8 cellular contexts compared by ENCODE assay signal in the genomic region with DNA sequence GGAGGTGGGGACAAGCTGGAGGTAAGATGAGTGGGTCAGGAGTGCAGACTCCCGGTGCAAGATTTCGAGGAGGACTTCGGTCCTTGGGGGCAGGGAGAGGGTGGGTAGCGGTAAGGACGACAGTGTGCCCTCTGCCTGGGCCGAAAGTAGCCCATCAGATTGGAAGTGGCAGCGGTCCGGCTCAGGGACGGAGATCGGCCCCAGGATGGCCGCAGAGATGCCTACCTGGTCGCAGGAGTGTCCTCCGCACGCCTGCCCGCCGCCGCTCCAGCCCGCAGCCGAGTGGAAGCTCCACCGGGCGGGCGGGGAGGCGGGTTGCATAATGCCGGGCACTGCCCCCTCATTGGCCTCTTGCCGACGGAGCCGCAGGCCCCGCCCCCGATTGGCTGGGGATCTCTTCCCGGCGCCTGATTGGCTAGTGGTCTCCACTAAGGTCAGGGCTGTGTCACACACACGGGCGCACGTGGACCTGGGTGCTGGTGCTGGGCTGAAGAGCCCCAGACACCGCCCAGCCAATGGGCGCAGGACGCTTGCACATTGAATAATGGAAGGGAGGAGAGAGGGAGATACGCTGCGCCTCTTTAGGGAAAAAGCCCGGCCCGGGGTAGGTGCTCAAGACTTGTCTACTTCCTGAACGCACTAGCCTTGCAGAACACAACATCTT.
A peak's percentile ranks its signal among the peaks of the same experiment; 100 is the strongest.
DNase-seq lines count a peak whose midpoint lies in the region; ATAC-seq and TF ChIP-seq lines count a peak whose summit lies in the region.

PER1 (minus strand) TSS at position 293 of the 664 bp plus-strand sequence. CDS start 1,698 bp downstream, outside the sequence.

- DNase-seq in GM03348 (ENCODE audit: low spot score), result peak; percentile 96
- peak; percentile 32 to 35 for DNase-seq in Kasumi-1 (lab: John Stamatoyannopoulos, UW)
- peak; percentile 92 for DNase-seq in SIG-M5 treated with dmso at 0.1 percent for 504 hours (lab: John Stamatoyannopoulos, UW; ENCODE audit: unreplicated experiment)
- peak; percentile 67 for DNase-seq in activated gamma-delta T cell treated with Interleukin-2 at 50 U/mL for 16 hours
- peak; percentile 95 for DNase-seq in fibroblast of the conjunctiva (ENCODE audit: low read depth)

- peak within 1 kb of the TSS; percentile 91 to 95 (median 93) for H3K4me3 Mint-ChIP-seq in nephron
- peak within 1 kb of the TSS; percentile 93 for H3K4me3 Mint-ChIP-seq in stimulated activated naive CD8-positive, alpha-beta T cell treated with anti-CD3 and anti-CD28 coated beads, Interleukin-15, Interleukin-2, amounts not matched to agents 100 ng/mL and 50 ng/mL, for 24 hours

- H3K4me1 Mint-ChIP-seq in nephron, result peaks cover 6% of the 10 kb centered on the region
- H3K4me1 Mint-ChIP-seq in stimulated activated naive CD8-positive, alpha-beta T cell treated with anti-CD3 and anti-CD28 coated beads, Interleukin-15, Interleukin-2, amounts not matched to agents 100 ng/mL and 50 ng/mL, for 24 hours (ENCODE audit: low read depth), result peaks cover 19% of the 10 kb centered on the region

- no peak for ATAC-seq in GM19397 (IDR thresholded peaks at IDR 0.05; ENCODE audit: unreplicated experiment)

- TF ChIP-seq CTCF in nephron (IDR thresholded peaks at IDR 0.05; ENCODE audit: unreplicated experiment in 3 of 3), result no peak

- H3K27ac Mint-ChIP-seq in nephron, result peak within 1 kb of the TSS in 2 of 3 experiments; percentile 98 to 100
- no peak within 1 kb of the TSS for H3K27ac Mint-ChIP-seq in stimulated activated naive CD8-positive, alpha-beta T cell treated with anti-CD3 and anti-CD28 coated beads, Interleukin-15, Interleukin-2, amounts not matched to agents 100 ng/mL and 50 ng/mL, for 24 hours

- H3K27me3 Mint-ChIP-seq in nephron (ENCODE audit: low read depth), result no peaks in the 10 kb centered on the region
- no peaks in the 10 kb centered on the region for H3K27me3 Mint-ChIP-seq in stimulated activated naive CD8-positive, alpha-beta T cell treated with anti-CD3 and anti-CD28 coated beads, Interleukin-15, Interleukin-2, amounts not matched to agents 100 ng/mL and 50 ng/mL, for 24 hours

- H3K9me3 Mint-ChIP-seq in nephron, result no peaks in the 10 kb centered on the region
- H3K9me3 Mint-ChIP-seq in stimulated activated naive CD8-positive, alpha-beta T cell treated with anti-CD3 and anti-CD28 coated beads, Interleukin-15, Interleukin-2, amounts not matched to agents 100 ng/mL and 50 ng/mL, for 24 hours, result no peaks in the 10 kb centered on the region

- peaks cover 14% of the 10 kb centered on the region for H3K36me3 Mint-ChIP-seq in nephron (ENCODE audit: low read depth)
- H3K36me3 Mint-ChIP-seq in stimulated activated naive CD8-positive, alpha-beta T cell treated with anti-CD3 and anti-CD28 coated beads, Interleukin-15, Interleukin-2, amounts not matched to agents 100 ng/mL and 50 ng/mL, for 24 hours (ENCODE audit: low read depth), result peaks cover 21% of the 10 kb centered on the region

Comparison
In these comparisons a context has a peak if more than half of its experiments do, and no peak if none do; other contexts are left out.
1. DNase-seq: peak in every context shown above with its lines; median percentile 96 in GM03348; 95 in fibroblast of the conjunctiva; 92 in SIG-M5 treated with dmso at 0.1 percent for 504 hours; 67 in activated gamma-delta T cell treated with Interleukin-2 at 50 U/mL for 16 hours; 34 in Kasumi-1.